ENCODE assay signal across 10 cellular contexts in genomic region chr2:239304533-239305221, GRCh38.
A peak's percentile ranks its signal among the peaks of the same experiment; 100 is the strongest.
DNase-seq lines count a peak whose midpoint lies in the region; ATAC-seq, FAIRE-seq and TF ChIP-seq lines count a peak whose summit lies in the region.
"Had no signal": no experiment of that assay in that cellular context is flagged by ENCODE, and none has a peak within 500 bp of the region (broad histone marks: within the 10 kb centered on the region; RNA-seq: fewer than 3 reads in every experiment).

No MANE protein-coding gene starts in this region.

- H3K27me3 ChIP-seq in H9 (ENCODE audit: insufficient read depth, low read length) (no peaks in the 10 kb centered on the region), GM12878 (replicated peaks in 1 of 2; ENCODE audit: control insufficient read depth in 2 of 2, insufficient read depth in 2 of 2, low read length in 1 of 2) (no peaks in the 10 kb centered on the region), mesenchymal stem cell (ENCODE audit: control insufficient read depth in 1 of 2, insufficient read depth in 1 of 2, low read length in 2 of 2) (no peaks in the 10 kb centered on the region), stomach (no peaks in the 10 kb centered on the region)

- H2BK5ac ChIP-seq in H9 (ENCODE audit: insufficient read length, low read length) (no peak overlapping the region), mesenchymal stem cell (ENCODE audit: low read depth, low read length, poor library complexity, severe bottlenecking) (no peak overlapping the region)

- no peak for TF ChIP-seq RAD21 in GM12878 (IDR thresholded peaks at IDR 0.05; ENCODE audit: insufficient read depth, low read depth, low read length)

- H2AK5ac ChIP-seq in H9 (ENCODE audit: insufficient read length, low read length) (no peak overlapping the region), mesenchymal stem cell (ENCODE audit: low read length, severe bottlenecking) (no peak overlapping the region)

- no peak overlapping the region for H4K5ac ChIP-seq in H9 (ENCODE audit: insufficient read length, low read depth, low read length)

- no peak overlapping the region for H3K9ac ChIP-seq in H9 (ENCODE audit: extremely low read depth, insufficient read length, low read length)
- no peak overlapping the region for H3K9ac ChIP-seq in GM12878 (ENCODE audit: control insufficient read depth, insufficient read depth, low read length)
- peak overlapping the region; percentile 6 for H3K9ac ChIP-seq in mesenchymal stem cell (ENCODE audit: low read length)

- peaks cover 44% of the 10 kb centered on the region in 2 experiments for H3K4me1 Mint-ChIP-seq in H9

- H4K8ac ChIP-seq in H9 (replicated peaks; ENCODE audit: insufficient read length, low read depth, low read length) (no peak overlapping the region), mesenchymal stem cell (ENCODE audit: low read length) (peak overlapping the region; percentile 19)

- SMC1A ChIA-PET in GM12878 (lab: Charles Lee; ENCODE audit: uncharacterized antibody, unreplicated experiment): interaction anchor here (0.9 to 2.6 kb wide), 10 partner anchors 10 to 160 kb away, joined by 3 to 14 read pairs (median 4); no protein-coding TSS in a partner anchor

- H4K91ac ChIP-seq in H9 (ENCODE audit: insufficient read length, low read depth, low read length): no peak overlapping the region
- H4K91ac ChIP-seq in mesenchymal stem cell (ENCODE audit: low read length): peak overlapping the region; percentile 27

- H3K4me3 ChIP-seq in GM12878 (no peak overlapping the region), mesenchymal stem cell (ENCODE audit: insufficient read depth in 1 of 2, low read depth in 1 of 2, low read length in 2 of 2) (no peak overlapping the region), stomach (no peak overlapping the region)

- no peak overlapping the region for H2BK120ac ChIP-seq in H9 (ENCODE audit: low read depth, low read length, poor library complexity, severe bottlenecking)
- H2BK120ac ChIP-seq in mesenchymal stem cell (ENCODE audit: low read depth, low read length): no peak overlapping the region

- no TSS peak for BruUV-seq in GM12878 (replicated peaks; lab: Mats Ljungman, UMichigan)

- in situ Hi-C loops in GM12878 (cut with MboI): no loop called here

- H3K4me1 ChIP-seq in H9 (ENCODE audit: insufficient read depth, low read length): no peaks in the 10 kb centered on the region
- H3K4me1 ChIP-seq in GM12878 (ENCODE audit: control insufficient read depth, insufficient read depth, low read length): peaks cover 22% of the 10 kb centered on the region
- H3K4me1 ChIP-seq in mesenchymal stem cell (ENCODE audit: control insufficient read depth, insufficient read depth, low read depth, low read length): peaks cover 33% of the 10 kb centered on the region
- peaks cover 52 to 94% (median 74%) of the 10 kb centered on the region in 4 donors for H3K4me1 ChIP-seq in stomach

- H3K4me3 Mint-ChIP-seq in H9: no peak overlapping the region
- H3K4me3 Mint-ChIP-seq: stimulated activated naive CD8-positive, alpha-beta T cell treated with anti-CD3 and anti-CD28 coated beads, Interleukin-15, Interleukin-2, amounts not matched to agents 100 ng/mL and 50 ng/mL, for 24 hours had no signal

- CTCF ChIA-PET in GM12878 (lab: Yijun Ruan, JAX): interaction anchor here (0.8 to 1.7 kb wide), 7 partner anchors 11 to 76 kb away, joined by 3 to 7 read pairs (median 4); no protein-coding TSS in a partner anchor

- H3K14ac ChIP-seq in H9 (ENCODE audit: insufficient read depth, low read length) (peak overlapping the region; percentile 16; the same call in 1 of the 2 replicates), mesenchymal stem cell (ENCODE audit: low read length in 2 of 2) (no peak overlapping the region)

- no peak for TF ChIP-seq EP300 in GM12878 (IDR thresholded peaks at IDR 0.05; ENCODE audit: borderline replicate concordance in 1 of 2, control insufficient read depth in 1 of 2, low read depth in 2 of 2, low read length in 2 of 2)
- no peak for TF ChIP-seq EP300 in stomach (IDR thresholded peaks at IDR 0.05)

- no peaks in the 10 kb centered on the region for H3K9me3 Mint-ChIP-seq in H9
- H3K9me3 Mint-ChIP-seq: stimulated activated naive CD8-positive, alpha-beta T cell treated with anti-CD3 and anti-CD28 coated beads, Interleukin-15, Interleukin-2, amounts not matched to agents 100 ng/mL and 50 ng/mL, for 24 hours had no signal

- H3K79me2 ChIP-seq in H9 (ENCODE audit: insufficient read depth, low read length): peaks cover 2% of the 10 kb centered on the region; the same call in 1 of the 2 replicates
- H3K79me2 ChIP-seq in GM12878 (ENCODE audit: control insufficient read depth, insufficient read depth, low read length): no peaks in the 10 kb centered on the region

- no peak for ATAC-seq in GM12878

- H3K23me2 ChIP-seq in H9 (ENCODE audit: insufficient read length, low read depth, low read length, poor library complexity, severe bottlenecking): no peaks in the 10 kb centered on the region

- DNase-seq in H9 (no peak), GM12878 (ENCODE audit: low read depth, low spot score) (no peak), mesenchymal stem cell (no peak), stomach (peak; percentile 23), COLO668 (lab: John Stamatoyannopoulos, UW; ENCODE audit: unreplicated experiment) (no peak), H54 (ENCODE audit: insufficient read length, low spot score) (no peak), NCI-H2107 (lab: John Stamatoyannopoulos, UW) (no peak)
- DNase-seq: activated gamma-delta T cell treated with Interleukin-2 at 50 U/mL for 16 hours, NCI-H2171 treated with DMSO at 0.1 percent for 48 hours had no signal

- no peak overlapping the region for H2BK20ac ChIP-seq in H9 (ENCODE audit: low read depth, low read length, poor library complexity, severe bottlenecking)

- H3K27me3 Mint-ChIP-seq in H9 (ENCODE audit: low read depth): no peaks in the 10 kb centered on the region; the same call in 1 of the 2 replicates

- no peak overlapping the region for H3T11ph ChIP-seq in H9 (ENCODE audit: low read length)

- no peaks in the 10 kb centered on the region; a peak in 1 of 7 replicates for H3K36me3 Mint-ChIP-seq in H9 (ENCODE audit: insufficient read depth in 1 of 3, low read depth in 3 of 3)

- no peaks in the 10 kb centered on the region for H3K9me3 ChIP-seq in H9 (ENCODE audit: control insufficient read depth, low read depth, low read length)
- no peaks in the 10 kb centered on the region for H3K9me3 ChIP-seq in GM12878 (replicated peaks; ENCODE audit: control insufficient read depth, insufficient read depth, low read length)
- H3K9me3 ChIP-seq in mesenchymal stem cell (ENCODE audit: control insufficient read depth, low read length): no peaks in the 10 kb centered on the region
- H3K9me3 ChIP-seq in stomach: no peaks in the 10 kb centered on the region

- intact Hi-C loops in GM12878 (cut with micrococcal nuclease; ENCODE audit: unreplicated experiment): no loop called here
- intact Hi-C loops in stomach (cut with DNase I; ENCODE audit: low total_unique reads): no loop called here

- H3K4me2 ChIP-seq in H9 (ENCODE audit: insufficient read depth, insufficient read length, low read length) (no peak overlapping the region), GM12878 (ENCODE audit: control insufficient read depth, insufficient read depth) (peak overlapping the region; percentile 23; the same call in 1 of the 2 replicates), mesenchymal stem cell (ENCODE audit: low read length, poor library complexity, severe bottlenecking) (no peak overlapping the region)

- H3K36me3 ChIP-seq in GM12878 (ENCODE audit: control insufficient read depth in 2 of 2, insufficient read depth in 2 of 2, low read length in 1 of 2) (no peaks in the 10 kb centered on the region; a peak in 2 of 4 replicates), mesenchymal stem cell (ENCODE audit: control insufficient read depth in 1 of 2, insufficient read depth in 2 of 2, low read depth in 1 of 2, low read length in 2 of 2) (peaks cover 0 to 19% of the 10 kb centered on the region in 2 experiments), stomach (no peaks in the 10 kb centered on the region)

- H2AFZ ChIP-seq in H9 (ENCODE audit: low read length) (no peak overlapping the region), GM12878 (ENCODE audit: control insufficient read depth, low read depth, low read length) (no peak overlapping the region), mesenchymal stem cell (ENCODE audit: low read depth, low read length) (no peak overlapping the region)

- no peak overlapping the region for H3K23ac ChIP-seq in H9 (ENCODE audit: insufficient read length, low read depth, low read length)
- H3K23ac ChIP-seq in mesenchymal stem cell (ENCODE audit: low read length in 2 of 2): no peak overlapping the region

- peaks cover 2% of the 10 kb centered on the region for H4K20me1 ChIP-seq in H9 (ENCODE audit: control insufficient read depth, insufficient read depth, insufficient read length)
- no peaks in the 10 kb centered on the region; the same call in 1 of the 2 replicates for H4K20me1 ChIP-seq in GM12878 (ENCODE audit: control insufficient read depth, insufficient read depth)

- H2BK15ac ChIP-seq in H9 (ENCODE audit: low read depth, low read length) (no peak overlapping the region), mesenchymal stem cell (ENCODE audit: low read depth, poor library complexity, severe bottlenecking) (no peak overlapping the region)

- H3K27ac ChIP-seq in H9 (ENCODE audit: insufficient read length, low read depth, low read length) (no peak overlapping the region), GM12878 (ENCODE audit: control insufficient read depth, insufficient read depth) (no peak overlapping the region), mesenchymal stem cell (ENCODE audit: low read length, poor library complexity, severe bottlenecking) (no peak overlapping the region), stomach (peak overlapping the region; percentile 37 to 86 (median 60))

- TF ChIP-seq POLR2A in GM12878 (IDR thresholded peaks at IDR 0.05; ENCODE audit: low read depth, low read length) (no peak), stomach (IDR thresholded peaks at IDR 0.05) (no peak), H54 (IDR thresholded peaks at IDR 0.05; ENCODE audit: low read depth, low read length) (no peak)

- no peak overlapping the region for H3K56ac ChIP-seq in H9 (ENCODE audit: insufficient read length, low read depth, low read length)

- no peak overlapping the region for H3K4ac ChIP-seq in H9 (ENCODE audit: low read depth, low read length)
- peak overlapping the region in 1 of 2 experiments; percentile 19 for H3K4ac ChIP-seq in mesenchymal stem cell (ENCODE audit: low read depth in 1 of 2, low read length in 2 of 2)

- H3K18ac ChIP-seq in H9 (ENCODE audit: insufficient read length, low read depth, low read length) (no peak overlapping the region), mesenchymal stem cell (ENCODE audit: low read depth in 1 of 2, low read length in 2 of 2) (no peak overlapping the region)

- RAD21 ChIA-PET in GM12878 (lab: Charles Lee; ENCODE audit: unreplicated experiment): interaction anchor here (1.0 to 2.1 kb wide), 8 partner anchors 9 to 161 kb away, joined by 3 to 13 read pairs (median 5); partner anchors contain the start of gene HDAC4

- FAIRE-seq in GM12878 (lab: Jason Lieb, UNC) (no peak), H54 (lab: Jason Lieb, UNC) (no peak)

- POLR2A ChIA-PET in GM12878 (lab: Charles Lee): interaction anchor here (0.7 to 1.1 kb wide), 2 partner anchors 10 to 65 kb away, joined by 3 read pairs; no protein-coding TSS in a partner anchor

- H3K79me1 ChIP-seq in H9 (ENCODE audit: insufficient read depth, low read depth, low read length, poor library complexity, severe bottlenecking) (no peaks in the 10 kb centered on the region), mesenchymal stem cell (replicated peaks; ENCODE audit: low read length, poor library complexity, severe bottlenecking) (peaks cover 71% of the 10 kb centered on the region)

- no CpG with 5 or more reads among the region's 16 CpGs for WGBS in H9 (ENCODE audit: extremely low coverage, insufficient read length, low lambda C conversion rate)
- WGBS in GM12878 (ENCODE audit: insufficient coverage, insufficient replicate concordance, low lambda C conversion rate, missing lambda C conversion rate): 83% methylated on average over 16 of the region's 16 CpGs
- 88% methylated on average over 14 of the region's 16 CpGs for WGBS in mesenchymal stem cell
- WGBS in stomach, 5 donors: 57 to 80% (median 69%) methylated on average over 16 of the region's 16 CpGs

- TF ChIP-seq CTCF in H9 (conservative IDR thresholded peaks at IDR 0.05) (no peak), GM12878 (IDR thresholded peaks at IDR 0.05 in 2 of 3, conservative IDR thresholded peaks at IDR 0.05 in 1 of 3; ENCODE audit: control insufficient read depth in 2 of 3, extremely low read depth in 1 of 3, insufficient read depth in 1 of 3, low read depth in 3 of 3, low read length in 3 of 3) (no peak), stomach (IDR thresholded peaks at IDR 0.05) (no peak)

- H3K27ac Mint-ChIP-seq in H9: peak overlapping the region in 1 of 3 experiments; percentile 82; a peak in 2 of 7 replicates
- H3K27ac Mint-ChIP-seq: stimulated activated naive CD8-positive, alpha-beta T cell treated with anti-CD3 and anti-CD28 coated beads, Interleukin-15, Interleukin-2, amounts not matched to agents 100 ng/mL and 50 ng/mL, for 24 hours had no signal

- H2BK12ac ChIP-seq in H9 (ENCODE audit: insufficient read length, low read depth, low read length): no peak overlapping the region
- H2BK12ac ChIP-seq in mesenchymal stem cell (ENCODE audit: low read length in 2 of 2): no peak overlapping the region

Comparison
In these comparisons a context has a peak if more than half of its experiments do, and no peak if none do; other contexts are left out.
1. H3K27ac ChIP-seq: peak in stomach (5 of 5); none in H9 (single experiment), GM12878 (single experiment) and mesenchymal stem cell (single experiment).